Comparison of ENCODE assay signal across 13 cellular contexts in genomic region chr17:20228860-20229259, GRCh38.
"Had no signal": no experiment of that assay in that cellular context is flagged by ENCODE, and none has a peak within 500 bp of the region (broad histone marks: within the 10 kb centered on the region; RNA-seq: fewer than 3 reads in every experiment).

No MANE protein-coding gene starts in this region.

- H3K27me3 ChIP-seq: adrenal gland, breast epithelium, esophagus squamous epithelium, heart left ventricle, SJSA1 had no signal

- H2AFZ ChIP-seq: parathyroid adenoma had no signal

- DNase-seq: activated CD4-positive, alpha-beta memory T cell treated with anti-CD3 and anti-CD28 coated beads, Interleukin-2, amount 10 ng/mL, durations not matched to agents 7 days and 5 days; activated CD4-positive, alpha-beta T cell treated with anti-CD3 and anti-CD28 coated beads for 1 hour; activated CD8-positive, alpha-beta memory T cell treated with anti-CD3 and anti-CD28 coated beads, Interleukin-2, amount 50 U/mL, for 4 hours; activated naive CD4-positive, alpha-beta T cell treated with anti-CD3 and anti-CD28 coated beads for 36 hours; esophagus squamous epithelium; heart left ventricle; small intestine had no signal

- H3K9me3 ChIP-seq: adrenal gland, breast epithelium, esophagus squamous epithelium, heart left ventricle, SJSA1 had no signal

- H3K36me3 ChIP-seq: breast epithelium had no signal

- H3K27ac ChIP-seq: breast epithelium, esophagus squamous epithelium, heart left ventricle, parathyroid adenoma, SJSA1 had no signal

- H3K9ac ChIP-seq: parathyroid adenoma had no signal

- H3K4me3 ChIP-seq: adrenal gland, breast epithelium, esophagus squamous epithelium, heart left ventricle, SJSA1 had no signal

- ATAC-seq: heart left ventricle; left lobe of liver; stimulated activated memory B cell treated with anti-CD40 and anti-IgM and Interleukin-4, amounts not matched to agents 10 μg/mL and 1 μg/mL and 100 μg/mL, for 72 hours had no signal

- H3K79me2 ChIP-seq: parathyroid adenoma had no signal

- H3K4me1 ChIP-seq: breast epithelium had no signal
